In the genomic region with DNA sequence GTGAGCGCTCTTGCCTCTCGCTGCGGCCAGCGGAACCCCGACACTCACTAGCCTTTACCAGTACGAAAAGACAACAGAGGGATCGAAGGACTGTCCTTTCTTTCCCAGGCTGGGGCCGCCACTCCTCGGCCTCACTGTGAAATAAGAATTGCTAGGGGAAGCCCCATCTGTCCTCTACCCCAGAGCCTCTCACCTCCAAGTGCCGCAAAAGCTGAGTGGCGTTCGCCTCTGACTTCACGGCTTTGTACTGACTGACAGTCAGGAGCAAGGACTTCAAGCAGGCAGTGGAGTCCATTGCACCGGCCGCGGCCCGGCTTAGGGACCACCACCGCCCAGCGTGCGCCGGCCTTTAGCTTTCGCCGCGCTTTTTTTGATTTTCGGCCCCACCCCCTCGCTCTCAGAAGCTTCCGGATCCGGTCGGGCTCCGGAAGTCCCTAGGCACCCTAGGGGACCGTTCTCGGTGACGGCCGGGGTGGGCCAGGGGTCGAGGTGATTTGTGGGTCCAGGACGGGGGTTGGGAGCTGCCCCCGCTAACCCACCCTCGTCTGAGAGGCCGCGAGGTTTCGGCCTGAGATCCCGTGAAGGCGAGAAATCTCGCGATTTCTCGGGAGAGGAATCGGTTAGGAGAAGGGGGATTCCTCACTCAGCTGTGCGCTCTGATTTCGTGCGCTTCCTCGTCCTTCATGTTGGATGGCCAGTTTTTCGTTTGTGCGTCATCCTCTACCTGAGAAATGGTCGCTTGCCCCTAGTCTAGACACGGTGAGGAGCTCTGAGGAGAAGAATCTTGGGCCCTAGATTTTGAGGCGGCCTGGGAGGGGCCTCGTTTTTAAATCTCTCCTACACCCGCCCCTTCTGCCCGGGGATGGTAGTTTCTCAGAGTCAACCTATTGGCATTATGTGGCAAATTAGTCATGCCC, we compare ENCODE assay signal across 8 cellular contexts. TPM values are rescaled to one million over a fixed set of nuclear protein-coding genes. Genes with fewer than 3 reads are reported as not detected.
DNase-seq lines count a peak whose midpoint lies in the region; ATAC-seq and TF ChIP-seq lines count a peak whose summit lies in the region.

A gene (minus strand): TSS at position 358 of the 917 bp plus-strand sequence. CDS start 63 bp downstream, at position 295.
A gene with protein sequence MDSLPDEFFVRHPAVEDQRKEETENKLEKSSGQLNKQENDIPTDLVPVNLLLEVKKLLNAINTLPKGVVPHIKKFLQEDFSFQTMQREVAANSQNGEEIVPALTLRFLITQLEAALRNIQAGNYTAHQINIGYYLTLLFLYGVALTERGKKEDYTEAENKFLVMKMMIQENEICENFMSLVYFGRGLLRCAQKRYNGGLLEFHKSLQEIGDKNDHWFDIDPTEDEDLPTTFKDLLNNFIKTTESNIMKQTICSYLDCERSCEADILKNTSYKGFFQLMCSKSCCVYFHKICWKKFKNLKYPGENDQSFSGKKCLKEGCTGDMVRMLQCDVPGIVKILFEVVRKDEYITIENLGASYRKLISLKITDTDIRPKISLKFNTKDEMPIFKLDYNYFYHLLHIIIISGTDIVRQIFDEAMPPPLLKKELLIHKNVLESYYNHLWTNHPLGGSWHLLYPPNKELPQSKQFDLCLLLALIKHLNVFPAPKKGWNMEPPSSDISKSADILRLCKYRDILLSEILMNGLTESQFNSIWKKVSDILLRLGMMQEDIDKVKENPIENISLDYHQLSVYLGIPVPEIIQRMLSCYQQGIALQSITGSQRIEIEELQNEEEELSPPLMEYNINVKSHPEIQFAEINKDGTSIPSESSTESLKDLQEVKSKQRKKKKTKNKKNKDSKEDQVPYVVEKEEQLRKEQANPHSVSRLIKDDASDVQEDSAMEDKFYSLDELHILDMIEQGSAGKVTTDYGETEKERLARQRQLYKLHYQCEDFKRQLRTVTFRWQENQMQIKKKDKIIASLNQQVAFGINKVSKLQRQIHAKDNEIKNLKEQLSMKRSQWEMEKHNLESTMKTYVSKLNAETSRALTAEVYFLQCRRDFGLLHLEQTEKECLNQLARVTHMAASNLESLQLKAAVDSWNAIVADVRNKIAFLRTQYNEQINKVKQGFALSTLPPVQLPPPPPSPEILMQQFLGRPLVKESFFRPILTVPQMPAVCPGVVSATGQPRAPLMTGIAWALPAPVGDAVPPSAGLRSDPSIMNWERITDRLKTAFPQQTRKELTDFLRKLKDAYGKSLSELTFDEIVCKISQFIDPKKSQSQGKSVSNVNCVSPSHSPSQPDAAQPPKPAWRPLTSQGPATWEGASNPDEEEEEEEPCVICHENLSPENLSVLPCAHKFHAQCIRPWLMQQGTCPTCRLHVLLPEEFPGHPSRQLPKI (plus strand): TSS at position 642 of the 917 bp plus-strand sequence. CDS start 15,685 bp downstream, outside the sequence.

- peaks cover under 1 to 30% (median 13%) of the 10 kb centered on the region in 11 experiments; a peak in 18 of 22 replicates for H3K36me3 ChIP-seq in BLaER1 treated with 17β-estradiol and CSF1 and Interleukin-3, amounts not matched to agents 10 nM and 100 nM
- no peaks in the 10 kb centered on the region for H3K36me3 ChIP-seq in colonic mucosa

- peak within 1 kb of the TSS; percentile 91 to 97 (median 94) for H3K9ac ChIP-seq in BLaER1 treated with 17β-estradiol and CSF1 and Interleukin-3, amounts not matched to agents 10 nM and 100 nM
- H3K9ac ChIP-seq in colonic mucosa (ENCODE audit: low read depth in 2 of 2, low read length in 2 of 2), result peak within 1 kb of the TSS; percentile 80 to 82

- peaks cover 45% of the 10 kb centered on the region for H3K4me1 Mint-ChIP-seq in activated CD4-positive, alpha-beta T cell treated with anti-CD3 and anti-CD28 coated beads, Interleukin-2, amount 10 ng/mL, durations not matched to agents 24 days and 14 days

- peak within 1 kb of the TSS; percentile 74 to 92 (median 85) for H3K4me2 ChIP-seq in BLaER1 treated with 17β-estradiol and CSF1 and Interleukin-3, amounts not matched to agents 10 nM and 100 nM

- ATAC-seq in GM19328 (IDR thresholded peaks at IDR 0.05; ENCODE audit: unreplicated experiment), result peak; percentile 96
- peak; percentile 79 for ATAC-seq in HG03469 (IDR thresholded peaks at IDR 0.05; ENCODE audit: unreplicated experiment)

- peak within 1 kb of the TSS; percentile 70 to 90 (median 84) for H3K4me3 ChIP-seq in BLaER1 treated with 17β-estradiol and CSF1 and Interleukin-3, amounts not matched to agents 10 nM and 100 nM
- peak within 1 kb of the TSS; percentile 78 for H3K4me3 ChIP-seq in colonic mucosa

- no peaks in the 10 kb centered on the region for H3K9me3 ChIP-seq in BLaER1 treated with 17β-estradiol and CSF1 and Interleukin-3, amounts not matched to agents 10 nM and 100 nM (replicated peaks in 1 of 11)
- no peaks in the 10 kb centered on the region for H3K9me3 ChIP-seq in colonic mucosa

- DNase-seq in NCI-H526 (lab: John Stamatoyannopoulos, UW) (peak; percentile 76 to 89), colonic mucosa (peak; percentile 87), kidney tubule cell (ENCODE audit: low spot score) (peak; percentile 96)
- peak; percentile 95 for DNase-seq in activated CD4-positive, alpha-beta T cell treated with anti-CD3 and anti-CD28 coated beads, Interleukin-2, amount 10 ng/mL, durations not matched to agents 24 days and 14 days
- DNase-seq in stimulated activated CD4-positive, alpha-beta T cell treated with anti-CD3 and anti-CD28 coated beads, Interleukin-1b, Interleukin-23, amount 100 ng/mL, for 1 hour (ENCODE audit: low read depth in 2 of 2), result peak; percentile 43 to 63

- peak within 1 kb of the TSS; percentile 97 for H3K4me3 Mint-ChIP-seq in activated CD4-positive, alpha-beta T cell treated with anti-CD3 and anti-CD28 coated beads, Interleukin-2, amount 10 ng/mL, durations not matched to agents 24 days and 14 days

- peaks cover 0 to 27% (median 10%) of the 10 kb centered on the region in 11 experiments; a peak in 9 of 22 replicates for H4K20me1 ChIP-seq in BLaER1 treated with 17β-estradiol and CSF1 and Interleukin-3, amounts not matched to agents 10 nM and 100 nM

- H3K27ac ChIP-seq in BLaER1 treated with 17β-estradiol and CSF1 and Interleukin-3, amounts not matched to agents 10 nM and 100 nM, result peak within 1 kb of the TSS; percentile 90 to 97 (median 95)
- H3K27ac ChIP-seq in colonic mucosa, result peak within 1 kb of the TSS; percentile 82

- peak within 1 kb of the TSS; percentile 98 for H3K27ac Mint-ChIP-seq in activated CD4-positive, alpha-beta T cell treated with anti-CD3 and anti-CD28 coated beads, Interleukin-2, amount 10 ng/mL, durations not matched to agents 24 days and 14 days

- no peaks in the 10 kb centered on the region for H3K27me3 Mint-ChIP-seq in activated CD4-positive, alpha-beta T cell treated with anti-CD3 and anti-CD28 coated beads, Interleukin-2, amount 10 ng/mL, durations not matched to agents 24 days and 14 days

- TF ChIP-seq CTCF in colonic mucosa (IDR thresholded peaks at IDR 0.05), result no peak

- no peaks in the 10 kb centered on the region for H3K27me3 ChIP-seq in BLaER1 treated with 17β-estradiol and CSF1 and Interleukin-3, amounts not matched to agents 10 nM and 100 nM
- H3K27me3 ChIP-seq in colonic mucosa, result no peaks in the 10 kb centered on the region

- no peaks in the 10 kb centered on the region for H3K9me3 Mint-ChIP-seq in activated CD4-positive, alpha-beta T cell treated with anti-CD3 and anti-CD28 coated beads, Interleukin-2, amount 10 ng/mL, durations not matched to agents 24 days and 14 days

- H3K36me3 Mint-ChIP-seq in activated CD4-positive, alpha-beta T cell treated with anti-CD3 and anti-CD28 coated beads, Interleukin-2, amount 10 ng/mL, durations not matched to agents 24 days and 14 days (ENCODE audit: low read depth), result peaks cover 14% of the 10 kb centered on the region

- intact Hi-C loops in activated CD4-positive, alpha-beta T cell treated with anti-CD3 and anti-CD28 coated beads, Interleukin-2, amount 10 ng/mL, durations not matched to agents 24 days and 14 days (cut with micrococcal nuclease), result loop anchor here (1.0 to 10.0 kb wide), 10 partner anchors 9 to 1347 kb away; a partner anchor contains a TSS
- intact Hi-C loops in colonic mucosa (cut with DNase I), result no loop called here

- peaks cover 25 to 40% (median 31%) of the 10 kb centered on the region in 10 experiments for H3K4me1 ChIP-seq in BLaER1 treated with 17β-estradiol and CSF1 and Interleukin-3, amounts not matched to agents 10 nM and 100 nM
- peaks cover 6% of the 10 kb centered on the region for H3K4me1 ChIP-seq in colonic mucosa

RNA-seq across cellular contexts. Expression of the first gene that starts in this region (rescaled TPM):
- total RNA-seq in activated CD4-positive, alpha-beta T cell treated with anti-CD3 and anti-CD28 coated beads, Interleukin-2, amount 10 ng/mL, durations not matched to agents 24 days and 14 days, result 48.3 and 58.3 TPM in 2 replicates
- total RNA-seq in colonic mucosa, result 10 to 100 TPM in 1 of 2 donors, 1 to 10 TPM in 1; 5.3 to 18.5 TPM

RNA-seq across cellular contexts. Expression of the second gene that starts in this region (rescaled TPM):
- total RNA-seq in activated CD4-positive, alpha-beta T cell treated with anti-CD3 and anti-CD28 coated beads, Interleukin-2, amount 10 ng/mL, durations not matched to agents 24 days and 14 days, result 4.1 and 4.7 TPM in 2 replicates
- 1 to 10 TPM; 6.8 to 8.5 TPM for total RNA-seq in colonic mucosa

Comparison
In these comparisons a context has a peak if more than half of its experiments do, and no peak if none do; other contexts are left out.
1. Peak in every context shown above with its lines: DNase-seq, ATAC-seq, H3K4me3 ChIP-seq and H3K27ac ChIP-seq.